1 cellular context compared by ENCODE assay signal in genomic region chr1:170663441-170664282, GRCh38.
TF ChIP-seq lines count a peak whose summit lies in the region.

Gene PRRX1, plus strand, starts transcription at chr1:170664131. Its CDS starts 88 bp downstream, at chr1:170664219.

TF ChIP-seq in HEK293, 187 proteins besides CTCF, POLR2A, EP300 and RAD21 (continued from another document):
- TF ChIP-seq PRDM10 (tag by site-specific recombination; IDR thresholded peaks at IDR 0.05): peak; percentile 98
- TF ChIP-seq ATF2 (tag by site-specific recombination; IDR thresholded peaks at IDR 0.05; ENCODE audit: low read depth): no peak
- TF ChIP-seq ZSCAN30 (tag by site-specific recombination; IDR thresholded peaks at IDR 0.05): no peak
- TF ChIP-seq ZNF654 (tag by site-specific recombination; IDR thresholded peaks at IDR 0.05; ENCODE audit: low read depth): no peak
- TF ChIP-seq ZNF394 (tag by site-specific recombination; IDR thresholded peaks at IDR 0.05; ENCODE audit: borderline replicate concordance): no peak
